In the genomic region with DNA sequence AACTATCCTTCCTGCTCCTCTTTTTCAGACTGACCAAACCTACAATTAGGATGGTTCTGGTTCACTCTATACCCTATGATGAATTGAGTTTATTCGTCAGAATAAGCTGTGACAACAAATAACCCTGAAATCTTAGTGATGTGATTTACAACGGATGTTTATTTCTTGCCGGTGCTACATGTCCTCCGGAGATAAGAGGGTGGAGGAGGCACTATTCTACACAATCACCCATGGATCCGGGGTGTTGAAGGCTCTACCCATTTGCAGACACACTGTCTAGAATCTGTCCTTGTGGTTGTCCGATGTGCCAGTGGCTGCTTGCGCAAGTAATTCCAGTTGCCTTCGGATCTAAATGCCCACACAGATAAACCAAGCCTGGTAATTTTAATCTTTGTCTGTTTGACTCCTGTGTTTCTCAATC, we compare ENCODE assay signal across 24 cellular contexts. TPM values are rescaled to one million over a fixed set of nuclear protein-coding genes. Genes with fewer than 3 reads are reported as not detected.
DNase-seq lines count a peak whose midpoint lies in the region; ATAC-seq, FAIRE-seq and TF ChIP-seq lines count a peak whose summit lies in the region.
"Had no signal": no experiment of that assay in that cellular context is flagged by ENCODE, and none has a peak within 500 bp of the region (broad histone marks: within the 10 kb centered on the region; RNA-seq: fewer than 3 reads in every experiment).

No MANE protein-coding gene starts in this region.

- no peak overlapping the region for H3K4me3 Mint-ChIP-seq in stimulated activated naive B cell treated with anti-CD40 and anti-IgM and Interleukin-4, amounts not matched to agents 10 μg/mL and 1 μg/mL and 100 μg/mL, for 72 hours
- H3K4me3 Mint-ChIP-seq: activated B cell treated with CpG ODN at 0.5 μM for 24 hours; activated CD4-positive, alpha-beta memory T cell treated with anti-CD3 and anti-CD28 coated beads, Interleukin-2, amount 10 ng/mL, durations not matched to agents 7 days and 5 days; activated T-cell treated with anti-CD3 and anti-CD28 coated beads, Interleukin-2, amount 50 U/mL, for 24 hours; brain; memory B cell; natural killer cell treated with Interleukin-12 subunit alpha and Interleukin-12 subunit beta and Interleukin-15 and Interleukin-18, amount 100 ng/mL, for 72 hours had no signal

- H3K9ac ChIP-seq in SK-N-MC (ENCODE audit: insufficient read length) (no peak overlapping the region), HepG2 (ENCODE audit: insufficient read depth, low read depth, low read length) (no peak overlapping the region), subcutaneous abdominal adipose tissue (ENCODE audit: low read length in 5 of 5) (peak overlapping the region in 2 of 5 donors; percentile 71 to 75)

- peaks cover 62% of the 10 kb centered on the region for H3K4me1 ChIP-seq in HepG2 (ENCODE audit: insufficient read depth, low read length)
- peaks cover 0 to 5% (median 4%) of the 10 kb centered on the region in 5 donors for H3K4me1 ChIP-seq in subcutaneous abdominal adipose tissue (ENCODE audit: control insufficient read depth in 5 of 5, insufficient read depth in 5 of 5, low read length in 5 of 5)
- H3K4me1 ChIP-seq: prostate gland had no signal

- ATAC-seq in HepG2 (peak; percentile 59; the same call in 2 of the 3 replicates), HG02763 (IDR thresholded peaks at IDR 0.05; ENCODE audit: unreplicated experiment) (no peak)
- no peak for ATAC-seq in stimulated activated naive B cell treated with anti-CD40 and anti-IgM and Interleukin-4, amounts not matched to agents 10 μg/mL and 1 μg/mL and 100 μg/mL, for 72 hours (replicated peaks)
- ATAC-seq: natural killer cell treated with Interleukin-12 subunit alpha and Interleukin-12 subunit beta and Interleukin-15 and Interleukin-18, amount 100 ng/mL, for 72 hours; PC-3 had no signal

- no peak for TF ChIP-seq CTCF in HepG2 (CRISPR knock-in tag; IDR thresholded peaks at IDR 0.05)
- TF ChIP-seq CTCF in coronary artery (IDR thresholded peaks at IDR 0.05) = no peak

- H3K4me2 ChIP-seq in HepG2 (ENCODE audit: low read depth, low read length) = peak overlapping the region; percentile 30

- POLR2A ChIA-PET in HepG2 (lab: Yijun Ruan, JAX) = interaction anchor here (0.8 to 1.8 kb wide), 2 partner anchors 9 to 44 kb away, joined by 4 to 8 read pairs; no protein-coding TSS in a partner anchor

- DNase-seq in MG63 (no peak), SK-N-MC (ENCODE audit: low read depth, low spot score) (no peak), HepG2 (ENCODE audit: low spot score) (peak; percentile 56), coronary artery (ENCODE audit: low spot score) (no peak)
- DNase-seq in stimulated activated naive B cell treated with anti-CD40 and anti-IgM and Interleukin-4, amounts not matched to agents 10 μg/mL and 1 μg/mL and 100 μg/mL, for 72 hours = no peak
- DNase-seq: activated B cell treated with CpG ODN at 0.5 μM for 24 hours; activated CD4-positive, alpha-beta memory T cell treated with anti-CD3 and anti-CD28 coated beads, Interleukin-2, amount 10 ng/mL, durations not matched to agents 7 days and 5 days; activated naive CD4-positive, alpha-beta T cell treated with anti-CD3 and anti-CD28 coated beads, Interleukin-2, amount 50 U/mL, for 16 hours; activated T-cell treated with anti-CD3 and anti-CD28 coated beads, Interleukin-2, amount 50 U/mL, for 24 hours; cortex of kidney; DND-41; hippocampal formation; NCI-H146; NCI-H2171; NCI-H69; PC-3 had no signal

- H3K36me3 ChIP-seq in MG63 (no peaks in the 10 kb centered on the region), SK-N-MC (ENCODE audit: insufficient read depth, low read length) (no peaks in the 10 kb centered on the region), HepG2 (replicated peaks in 1 of 2; ENCODE audit: control insufficient read depth in 1 of 2, insufficient read depth in 2 of 2, low read length in 2 of 2) (no peaks in the 10 kb centered on the region), subcutaneous abdominal adipose tissue (ENCODE audit: control insufficient read depth in 5 of 5, insufficient read depth in 5 of 5, low read length in 5 of 5) (no peaks in the 10 kb centered on the region)
- H3K36me3 ChIP-seq: prostate gland had no signal

- TF ChIP-seq POLR2A in HepG2 (IDR thresholded peaks at IDR 0.05; ENCODE audit: insufficient read depth in 1 of 2, low read depth in 2 of 2, low read length in 2 of 2) = no peak

- no peak overlapping the region for H3K27ac Mint-ChIP-seq in stimulated activated naive B cell treated with anti-CD40 and anti-IgM and Interleukin-4, amounts not matched to agents 10 μg/mL and 1 μg/mL and 100 μg/mL, for 72 hours
- H3K27ac Mint-ChIP-seq: activated B cell treated with CpG ODN at 0.5 μM for 24 hours; activated CD4-positive, alpha-beta memory T cell treated with anti-CD3 and anti-CD28 coated beads, Interleukin-2, amount 10 ng/mL, durations not matched to agents 7 days and 5 days; activated T-cell treated with anti-CD3 and anti-CD28 coated beads, Interleukin-2, amount 50 U/mL, for 24 hours; brain; memory B cell; natural killer cell treated with Interleukin-12 subunit alpha and Interleukin-12 subunit beta and Interleukin-15 and Interleukin-18, amount 100 ng/mL, for 72 hours had no signal

- CTCF ChIA-PET in HepG2 (lab: Yijun Ruan, JAX; ENCODE audit: low intra/inter-chr PET ratio, low total read pairs) = no interaction called here

- in situ Hi-C loops in HepG2 (cut with HindIII; ENCODE audit: extremely low pct_ligation_motif_present, low pct_unique_long_range_greater_than_20kb) = no loop called here

- no TSS peak for BruUV-seq in HepG2 (replicated peaks; lab: Mats Ljungman, UMichigan)

- no peaks in the 10 kb centered on the region; the same call in 1 of the 2 replicates for H4K20me1 ChIP-seq in HepG2 (ENCODE audit: insufficient read depth, low read length)

- H2AFZ ChIP-seq in HepG2 (ENCODE audit: low read length) = no peak overlapping the region

- intact Hi-C loops in HepG2 (cut with micrococcal nuclease; ENCODE audit: unreplicated experiment) = no loop called here

- no peaks in the 10 kb centered on the region for H3K9me3 ChIP-seq in MG63
- H3K9me3 ChIP-seq in SK-N-MC (ENCODE audit: low read depth, low read length) = no peaks in the 10 kb centered on the region
- no peaks in the 10 kb centered on the region for H3K9me3 ChIP-seq in HepG2 (ENCODE audit: low read length)
- no peaks in the 10 kb centered on the region for H3K9me3 ChIP-seq in subcutaneous abdominal adipose tissue (ENCODE audit: control insufficient read depth in 5 of 5, low read length in 5 of 5)
- H3K9me3 ChIP-seq: prostate gland had no signal

- no peaks in the 10 kb centered on the region for H3K36me3 Mint-ChIP-seq in stimulated activated naive B cell treated with anti-CD40 and anti-IgM and Interleukin-4, amounts not matched to agents 10 μg/mL and 1 μg/mL and 100 μg/mL, for 72 hours
- H3K36me3 Mint-ChIP-seq: memory B cell; natural killer cell treated with Interleukin-12 subunit alpha and Interleukin-12 subunit beta and Interleukin-15 and Interleukin-18, amount 100 ng/mL, for 72 hours had no signal

- no peak overlapping the region for H3K27ac ChIP-seq in SK-N-MC
- H3K27ac ChIP-seq in HepG2 (ENCODE audit: extremely low read length, insufficient read depth, low read length) = peak overlapping the region; percentile 1
- peak overlapping the region; percentile 66 for H3K27ac ChIP-seq in subcutaneous abdominal adipose tissue (ENCODE audit: low read depth, low read length)
- no peak overlapping the region for H3K27ac ChIP-seq in coronary artery
- H3K27ac ChIP-seq: prostate gland had no signal

- H3K79me2 ChIP-seq in HepG2 (ENCODE audit: insufficient read depth, low read length) = peaks cover 85% of the 10 kb centered on the region

- peak overlapping the region; percentile 26 for H3K4me3 ChIP-seq in MG63
- 0 out of 2 replicates have a peak overlapping the region, but pooled peaks have one; percentile 15 for H3K4me3 ChIP-seq in SK-N-MC
- no peak overlapping the region for H3K4me3 ChIP-seq in HepG2 (replicated peaks in 1 of 3; ENCODE audit: insufficient read depth in 1 of 3, low read depth in 2 of 3, low read length in 3 of 3)
- H3K4me3 ChIP-seq in subcutaneous abdominal adipose tissue (ENCODE audit: low read depth in 1 of 5, low read length in 5 of 5) = peak overlapping the region; percentile 0 to 65 (median 31)
- H3K4me3 ChIP-seq in coronary artery = no peak overlapping the region
- H3K4me3 ChIP-seq: prostate gland had no signal

- H3K27me3 Mint-ChIP-seq in stimulated activated naive B cell treated with anti-CD40 and anti-IgM and Interleukin-4, amounts not matched to agents 10 μg/mL and 1 μg/mL and 100 μg/mL, for 72 hours = peaks cover 11 to 23% of the 10 kb centered on the region in 2 donors

- no peaks in the 10 kb centered on the region for H3K4me1 Mint-ChIP-seq in stimulated activated naive B cell treated with anti-CD40 and anti-IgM and Interleukin-4, amounts not matched to agents 10 μg/mL and 1 μg/mL and 100 μg/mL, for 72 hours
- H3K4me1 Mint-ChIP-seq: activated B cell treated with CpG ODN at 0.5 μM for 24 hours; activated CD4-positive, alpha-beta memory T cell treated with anti-CD3 and anti-CD28 coated beads, Interleukin-2, amount 10 ng/mL, durations not matched to agents 7 days and 5 days; memory B cell had no signal

- no peaks in the 10 kb centered on the region for H3K9me3 Mint-ChIP-seq in stimulated activated naive B cell treated with anti-CD40 and anti-IgM and Interleukin-4, amounts not matched to agents 10 μg/mL and 1 μg/mL and 100 μg/mL, for 72 hours
- H3K9me3 Mint-ChIP-seq: activated B cell treated with CpG ODN at 0.5 μM for 24 hours; activated CD4-positive, alpha-beta memory T cell treated with anti-CD3 and anti-CD28 coated beads, Interleukin-2, amount 10 ng/mL, durations not matched to agents 7 days and 5 days; activated T-cell treated with anti-CD3 and anti-CD28 coated beads, Interleukin-2, amount 50 U/mL, for 24 hours; brain; memory B cell; natural killer cell treated with Interleukin-12 subunit alpha and Interleukin-12 subunit beta and Interleukin-15 and Interleukin-18, amount 100 ng/mL, for 72 hours had no signal

- 26% methylated on average over 8 of the region's 8 CpGs for WGBS in HepG2 (ENCODE audit: low lambda C conversion rate)

- FAIRE-seq in HepG2 (lab: Jason Lieb, UNC) = peak; percentile 12
- FAIRE-seq: GM18507, islet of Langerhans had no signal

- TF ChIP-seq EP300 in HepG2 (IDR thresholded peaks at IDR 0.05; ENCODE audit: low read depth in 2 of 2, low read length in 2 of 2) (no peak), HepG2 (CRISPR knock-in tag; IDR thresholded peaks at IDR 0.05; ENCODE audit: borderline replicate concordance) (no peak)

- TF ChIP-seq RAD21 in HepG2 (CRISPR knock-in tag; IDR thresholded peaks at IDR 0.05) = no peak

- H3K27me3 ChIP-seq in MG63 (no peaks in the 10 kb centered on the region), HepG2 (ENCODE audit: control insufficient read depth in 1 of 2, insufficient read depth in 2 of 2, low read length in 2 of 2) (no peaks in the 10 kb centered on the region), subcutaneous abdominal adipose tissue (ENCODE audit: control insufficient read depth in 5 of 5, insufficient read depth in 4 of 5, low read length in 5 of 5) (no peaks in the 10 kb centered on the region)

RNA-seq across cellular contexts. Expression of a gene that starts 44.7 kb away (rescaled TPM):
- total RNA-seq in MG63 (2014; rRNA removed; shearing (Covaris generic); ENCODE audit: low replicate concordance) = 4.0 and 14.8 TPM in 2 replicates
- total RNA-seq in HepG2 (2016; rRNA removed; fragmentation: Illumina TruSeq; extraction: Trizol) = 33.3 and 37.7 TPM in 2 replicates
- total RNA-seq in HepG2 (2016; cell fraction: cytosol; rRNA removed; fragmentation: Illumina TruSeq; extraction: Trizol; ENCODE audit: low read depth) = 115 and 135 TPM in 2 replicates
- total RNA-seq in HepG2 (2016; cell fraction: insoluble cytoplasmic fraction; rRNA removed; fragmentation: Illumina TruSeq; extraction: Trizol) = 32.0 TPM in 2 replicates
- 92.9 and 108 TPM in 2 replicates for total RNA-seq in HepG2 (2016; cell fraction: membrane; rRNA removed; fragmentation: Illumina TruSeq; extraction: Trizol)
- 28.9 and 39.6 TPM in 2 replicates for total RNA-seq in HepG2 (2016; cell fraction: nucleus; rRNA removed; fragmentation: Illumina TruSeq; extraction: Trizol)
- 18.2 and 25.8 TPM in 2 replicates for polyA plus RNA-seq in HepG2 (2011; rRNA removed)
- polyA plus RNA-seq in HepG2 (2011; cell fraction: cytosol; rRNA removed) = 17.4 and 18.7 TPM in 2 replicates
- polyA plus RNA-seq in HepG2 (2011; cell fraction: nucleus; rRNA removed) = 25.0 and 28.4 TPM in 2 replicates
- 29.7 and 39.7 TPM in 2 replicates for polyA plus RNA-seq in HepG2 (2012)
- polyA plus RNA-seq in HepG2 (2016; cell fraction: cytosol; fragmentation: Illumina TruSeq; extraction: Trizol; ENCODE audit: low read depth) = 4.4 and 5.1 TPM in 2 replicates
- polyA plus RNA-seq in HepG2 (2016; cell fraction: insoluble cytoplasmic fraction; fragmentation: Illumina TruSeq; extraction: Trizol; ENCODE audit: low read depth) = 24.1 and 26.7 TPM in 2 replicates
- polyA plus RNA-seq in HepG2 (2016; cell fraction: membrane; fragmentation: Illumina TruSeq; extraction: Trizol; ENCODE audit: low read depth) = 12.9 and 13.7 TPM in 2 replicates
- polyA plus RNA-seq in HepG2 (2016; cell fraction: nucleus; fragmentation: Illumina TruSeq; extraction: Trizol; ENCODE audit: insufficient read depth, low read depth) = 32.8 and 35.5 TPM in 2 replicates
- 15.3 and 46.1 TPM in 2 replicates for polyA minus RNA-seq in HepG2 (2011; rRNA and poly(A)+ RNA removed; ENCODE audit: low replicate concordance)
- polyA minus RNA-seq in HepG2 (2011; cell fraction: cytosol; rRNA and poly(A)+ RNA removed) = 36.8 and 41.4 TPM in 2 replicates
- 47.4 and 54.7 TPM in 2 replicates for polyA minus RNA-seq in HepG2 (2011; cell fraction: nucleus; rRNA and poly(A)+ RNA removed)

Comparison
In these comparisons a context has a peak if more than half of its experiments do, and no peak if none do; other contexts are left out.
1. H3K4me3 ChIP-seq: peak in MG63 (single experiment), SK-N-MC (single experiment) and subcutaneous abdominal adipose tissue (5 of 5); none in HepG2 (0 of 3) and coronary artery (single experiment).
2. H3K27ac ChIP-seq: peak in HepG2 (single experiment) and subcutaneous abdominal adipose tissue (single experiment); none in SK-N-MC (single experiment) and coronary artery (0 of 2).